16 cellular contexts compared by ENCODE assay signal in genomic region chr5:123365163-123365562, GRCh38.
"Had no signal": no experiment of that assay in that cellular context is flagged by ENCODE, and none has a peak within 500 bp of the region (broad histone marks: within the 10 kb centered on the region; RNA-seq: fewer than 3 reads in every experiment).

No MANE protein-coding gene starts in this region.

- DNase-seq: activated CD4-positive, alpha-beta T cell treated with anti-CD3 and anti-CD28 coated beads, Interleukin-2, amount 10 ng/mL, durations not matched to agents 24 days and 14 days; activated CD4-positive, CD25-positive, alpha-beta regulatory T cell; activated gamma-delta T cell treated with Interleukin-2 at 50 U/mL for 16 hours; aorta; dorsolateral prefrontal cortex; gastrocnemius medialis; mucosa of descending colon; natural killer cell; stimulated activated CD4-positive, alpha-beta T cell treated with anti-CD3 and anti-CD28 coated beads, Interleukin-15, amount 100 ng/mL, for 24 hours; stimulated activated CD4-positive, alpha-beta T cell treated with anti-CD3 and anti-CD28 coated beads, Interleukin-4, amount 100 ng/mL, for 1 hour; stimulated activated naive CD4-positive, alpha-beta T cell; SW 1271; trophoblast cell had no signal

- H3K27me3 Mint-ChIP-seq: activated CD4-positive, alpha-beta T cell treated with anti-CD3 and anti-CD28 coated beads, Interleukin-2, amount 10 ng/mL, durations not matched to agents 24 days and 14 days; memory B cell had no signal

- H3K4me1 Mint-ChIP-seq: activated CD4-positive, alpha-beta T cell treated with anti-CD3 and anti-CD28 coated beads, Interleukin-2, amount 10 ng/mL, durations not matched to agents 24 days and 14 days had no signal

- H3K4me1 ChIP-seq: gastrocnemius medialis had no signal

- H3K9me3 ChIP-seq: gastrocnemius medialis, mucosa of descending colon had no signal

- ATAC-seq: gastrocnemius medialis, left lobe of liver, mucosa of descending colon, natural killer cell had no signal

- H3K4me3 ChIP-seq: gastrocnemius medialis, mucosa of descending colon had no signal

- H3K27ac Mint-ChIP-seq: activated CD4-positive, alpha-beta T cell treated with anti-CD3 and anti-CD28 coated beads, Interleukin-2, amount 10 ng/mL, durations not matched to agents 24 days and 14 days; memory B cell; natural killer cell; T-helper 2 cell treated with Interferon-gamma antibody and Interleukin-4, amounts not matched to agents 5 μg/mL and 100 μg/mL, for 36 hours had no signal

- H3K4me3 Mint-ChIP-seq: activated CD4-positive, alpha-beta T cell treated with anti-CD3 and anti-CD28 coated beads, Interleukin-2, amount 10 ng/mL, durations not matched to agents 24 days and 14 days; memory B cell; natural killer cell; T-helper 2 cell treated with Interferon-gamma antibody and Interleukin-4, amounts not matched to agents 5 μg/mL and 100 μg/mL, for 36 hours had no signal

- H3K9me3 Mint-ChIP-seq: activated CD4-positive, alpha-beta T cell treated with anti-CD3 and anti-CD28 coated beads, Interleukin-2, amount 10 ng/mL, durations not matched to agents 24 days and 14 days; memory B cell; natural killer cell; T-helper 2 cell treated with Interferon-gamma antibody and Interleukin-4, amounts not matched to agents 5 μg/mL and 100 μg/mL, for 36 hours had no signal

- H3K27me3 ChIP-seq: dorsolateral prefrontal cortex, gastrocnemius medialis had no signal

- H3K27ac ChIP-seq: dorsolateral prefrontal cortex, gastrocnemius medialis had no signal

- H3K36me3 ChIP-seq: gastrocnemius medialis had no signal
